In genomic region chr10:97888641-97889262, GRCh38 we compare ENCODE assay signal across 10 cellular contexts. TPM values are rescaled to one million over a fixed set of nuclear protein-coding genes. Genes with fewer than 3 reads are reported as not detected.
DNase-seq lines count a peak whose midpoint lies in the region; ATAC-seq, FAIRE-seq and TF ChIP-seq lines count a peak whose summit lies in the region.
"Had no signal": no experiment of that assay in that cellular context is flagged by ENCODE, and none has a peak within 500 bp of the region (broad histone marks: within the 10 kb centered on the region; RNA-seq: fewer than 3 reads in every experiment).

No MANE protein-coding gene starts in this region.

- H3K36me3 ChIP-seq in endothelial cell of umbilical vein (ENCODE audit: control insufficient read depth in 2 of 2, extremely low read depth in 1 of 2, insufficient read depth in 2 of 2, low read length in 2 of 2) (no peaks in the 10 kb centered on the region), small intestine (ENCODE audit: control insufficient read depth in 2 of 2, insufficient read depth in 2 of 2, low read length in 2 of 2) (no peaks in the 10 kb centered on the region)

- TF ChIP-seq CTCF in endothelial cell of umbilical vein (IDR thresholded peaks at IDR 0.05; ENCODE audit: extremely low read depth in 1 of 2, insufficient read depth in 1 of 2, low read depth in 1 of 2, low read length in 2 of 2) (peak; percentile 4 to 13), lower leg skin (IDR thresholded peaks at IDR 0.05) (no peak)

- no peak for ATAC-seq in HG02798 (IDR thresholded peaks at IDR 0.05; ENCODE audit: poor library complexity, unreplicated experiment)
- ATAC-seq in GM21390 (IDR thresholded peaks at IDR 0.05; ENCODE audit: unreplicated experiment) = no peak

- WGBS in small intestine, 3 donors = 24 to 56% (median 40%) methylated on average over 11 to 12 of the region's 12 CpGs
- 30 to 33% methylated on average over 12 of the region's 12 CpGs for WGBS in lower leg skin, 2 donors

- H4K20me1 ChIP-seq in endothelial cell of umbilical vein (replicated peaks; ENCODE audit: control insufficient read depth, extremely low read depth, insufficient read depth, low read length) = no peaks in the 10 kb centered on the region

- no peaks in the 10 kb centered on the region for H3K9me1 ChIP-seq in endothelial cell of umbilical vein (replicated peaks; ENCODE audit: control insufficient read depth, extremely low read depth, insufficient read depth, low read length)

- H3K9me3 ChIP-seq in endothelial cell of umbilical vein (replicated peaks; ENCODE audit: control insufficient read depth, insufficient read depth, low read length) (no peaks in the 10 kb centered on the region), small intestine (ENCODE audit: control insufficient read depth, low read depth) (no peaks in the 10 kb centered on the region)

- POLR2A ChIA-PET in endothelial cell of umbilical vein (lab: Charles Lee) = no interaction called here

- no TSS peak for BruUV-seq in endothelial cell of umbilical vein (replicated peaks; lab: Mats Ljungman, UMichigan)

- H3K27ac ChIP-seq in endothelial cell of umbilical vein (ENCODE audit: insufficient read depth, low read depth, low read length) = no peak overlapping the region
- H3K27ac ChIP-seq in small intestine (ENCODE audit: low read depth in 1 of 2, low read length in 1 of 2) = no peak overlapping the region

- H3K4me1 ChIP-seq in endothelial cell of umbilical vein (ENCODE audit: control insufficient read depth, extremely low read depth, insufficient read depth, low read length) (peaks cover 2% of the 10 kb centered on the region), small intestine (ENCODE audit: control insufficient read depth in 2 of 2, insufficient read depth in 1 of 2, low read depth in 1 of 2, low read length in 1 of 2) (no peaks in the 10 kb centered on the region)

- H3K9ac ChIP-seq in endothelial cell of umbilical vein (replicated peaks; ENCODE audit: extremely low read depth, insufficient read depth, low read length) = no peak overlapping the region

- FAIRE-seq in endothelial cell of umbilical vein (lab: Jason Lieb, UNC) (peak; percentile 55), small intestine (lab: Jason Lieb, UNC) (no peak)
- FAIRE-seq: A204.1 had no signal

- H3K4me3 ChIP-seq in endothelial cell of umbilical vein (replicated peaks in 1 of 3; ENCODE audit: insufficient read depth in 1 of 3, low read depth in 1 of 3, low read length in 3 of 3) (no peak overlapping the region), small intestine (ENCODE audit: low read depth in 1 of 2, low read length in 2 of 2) (no peak overlapping the region), lower leg skin (ENCODE audit: low read depth, poor library complexity, severe bottlenecking) (no peak overlapping the region)

- intact Hi-C loops in endothelial cell of umbilical vein (cut with micrococcal nuclease) = no loop called here
- intact Hi-C loops in lower leg skin (cut with DNase I; ENCODE audit: low total_unique reads) = no loop called here

- DNase-seq in NCI-H2029 (lab: John Stamatoyannopoulos, UW) (peak; percentile 34), NCI-H2029 treated with DMSO at 0.1 percent for 48 hours (lab: John Stamatoyannopoulos, UW) (no peak), NCI-H446 treated with DMSO at 0.1 percent for 48 hours (lab: John Stamatoyannopoulos, UW) (peak; percentile 51), endothelial cell of umbilical vein (ENCODE audit: low read depth, low spot score) (peak; percentile 54), small intestine (peak; percentile 28), lower leg skin (ENCODE audit: low spot score in 2 of 2) (no peak)

- H3K79me2 ChIP-seq in endothelial cell of umbilical vein (ENCODE audit: control insufficient read depth, insufficient read depth, low read length) = no peaks in the 10 kb centered on the region

- no peak overlapping the region for H3K4me2 ChIP-seq in endothelial cell of umbilical vein (ENCODE audit: insufficient read depth, low read length)

- H3K27me3 ChIP-seq in endothelial cell of umbilical vein (ENCODE audit: control insufficient read depth in 2 of 2, insufficient read depth in 2 of 2, low read length in 2 of 2) = no peaks in the 10 kb centered on the region
- H3K27me3 ChIP-seq in small intestine (ENCODE audit: control insufficient read depth in 2 of 2, insufficient read depth in 2 of 2, low read length in 2 of 2) = no peaks in the 10 kb centered on the region

- CTCF ChIA-PET in endothelial cell of umbilical vein (lab: Charles Lee) = interaction anchor here (0.8 to 2.4 kb wide), 8 partner anchors 12 to 157 kb away, joined by 3 to 19 read pairs (median 4); no protein-coding TSS in a partner anchor

- H2AFZ ChIP-seq in endothelial cell of umbilical vein (ENCODE audit: low read depth, low read length) = no peak overlapping the region

- TF ChIP-seq POLR2A in endothelial cell of umbilical vein (IDR thresholded peaks at IDR 0.05; ENCODE audit: low read depth, low read length) = no peak
- TF ChIP-seq POLR2A in lower leg skin (IDR thresholded peaks at IDR 0.05) = no peak

- dilution Hi-C loops in endothelial cell of umbilical vein (cut with MboI; ENCODE audit: extremely low pct_ligation_motif_present, low sequenced_read_pairs) = no loop called here

TF ChIP-seq in endothelial cell of umbilical vein, 7 proteins besides CTCF, POLR2A, EP300 and RAD21:
- peak; percentile 39 for TF ChIP-seq FOS (IDR thresholded peaks at IDR 0.05; ENCODE audit: borderline replicate concordance, insufficient read depth, low read length)
- TF ChIP-seq JUN (IDR thresholded peaks at IDR 0.05; ENCODE audit: borderline replicate concordance, insufficient read depth, insufficient read length, low read depth) = peak; percentile 18
- no peak for TF ChIP-seq EZH2 (IDR thresholded peaks at IDR 0.05; ENCODE audit: borderline replicate concordance, low read depth, low read length, severe bottlenecking)
- no peak for TF ChIP-seq POLR2AphosphoS5 (IDR thresholded peaks at IDR 0.05; ENCODE audit: insufficient read depth, low read depth, low read length)

RNA-seq across cellular contexts. Expression of gene GOLGA7B, which starts 39.1 kb away (rescaled TPM):
- total RNA-seq in endothelial cell of umbilical vein (not detected in 2 replicates), lower leg skin (10 to 100 TPM in 1 of 4 donors, 1 to 10 TPM in 3; 7.3 to 17.3 (median 7.8) TPM)
- polyA plus RNA-seq in endothelial cell of umbilical vein (0.02 and 0.03 TPM in 2 replicates), small intestine (1 to 10 TPM; 3.6 to 5.3 (median 4.3) TPM)
- 0.01 TPM in 1 of 2 replicates, not detected in the other for polyA plus RNA-seq in endothelial cell of umbilical vein (2011; cell fraction: cytosol; rRNA removed)
- not detected in 2 replicates for polyA plus RNA-seq in endothelial cell of umbilical vein (2011; cell fraction: nucleus; rRNA removed)
- 0.04 and 0.15 TPM in 2 replicates for polyA plus RNA-seq in endothelial cell of umbilical vein (2012)
- polyA minus RNA-seq in endothelial cell of umbilical vein = not detected in 2 replicates
- not detected for polyA minus RNA-seq in endothelial cell of umbilical vein (2011; cell fraction: cytosol; rRNA and poly(A)+ RNA removed)
- not detected in 2 replicates for polyA minus RNA-seq in endothelial cell of umbilical vein (2011; cell fraction: nucleus; rRNA and poly(A)+ RNA removed)
- polyA plus RNA-seq: IgD-negative memory B cell had no signal

Comparison
In these comparisons a context has a peak if more than half of its experiments do, and no peak if none do; other contexts are left out.
1. DNase-seq: peak in NCI-H2029 (single experiment), NCI-H446 treated with DMSO at 0.1 percent for 48 hours (single experiment), endothelial cell of umbilical vein (single experiment) and small intestine (single experiment); none in NCI-H2029 treated with DMSO at 0.1 percent for 48 hours (single experiment) and lower leg skin (0 of 2).
2. CTCF ChIP-seq: peak in endothelial cell of umbilical vein (2 of 2); none in lower leg skin (0 of 3).